ENCODE assay signal across 14 cellular contexts in genomic region chr1:192399161-192399560, GRCh38.
"Had no signal": no experiment of that assay in that cellular context is flagged by ENCODE, and none has a peak within 500 bp of the region (broad histone marks: within the 10 kb centered on the region; RNA-seq: fewer than 3 reads in every experiment).

No MANE protein-coding gene starts in this region.

- H3K4me3 ChIP-seq: cardiac muscle cell, sigmoid colon had no signal

- DNase-seq: activated CD4-positive, alpha-beta T cell treated with anti-CD3 and anti-CD28 coated beads, Interleukin-2, amount 10 ng/mL, durations not matched to agents 7 days and 5 days; activated CD4-positive, CD25-positive, alpha-beta regulatory T cell; activated naive CD4-positive, alpha-beta T cell treated with anti-CD3 and anti-CD28 coated beads for 36 hours; activated T-cell treated with anti-CD3 and anti-CD28 coated beads for 4 hours; effector memory CD4-positive, alpha-beta T cell; erythroblast; mammary epithelial cell; sigmoid colon; stimulated activated CD4-positive, alpha-beta T cell treated with anti-CD3 and anti-CD28 coated beads, Interleukin-12 subunit alpha, Interleukin-12 subunit beta, amount 100 ng/mL, for 4 hours; stimulated activated naive CD4-positive, alpha-beta T cell; T-helper 17 cell; trophoblast cell had no signal

- ATAC-seq: activated T-helper 17 cell treated with anti-CD3 and anti-CD28 coated beads, Interleukin-2, amount 50 U/mL, for 72 hours; T-helper 17 cell had no signal
